In the genomic region with DNA sequence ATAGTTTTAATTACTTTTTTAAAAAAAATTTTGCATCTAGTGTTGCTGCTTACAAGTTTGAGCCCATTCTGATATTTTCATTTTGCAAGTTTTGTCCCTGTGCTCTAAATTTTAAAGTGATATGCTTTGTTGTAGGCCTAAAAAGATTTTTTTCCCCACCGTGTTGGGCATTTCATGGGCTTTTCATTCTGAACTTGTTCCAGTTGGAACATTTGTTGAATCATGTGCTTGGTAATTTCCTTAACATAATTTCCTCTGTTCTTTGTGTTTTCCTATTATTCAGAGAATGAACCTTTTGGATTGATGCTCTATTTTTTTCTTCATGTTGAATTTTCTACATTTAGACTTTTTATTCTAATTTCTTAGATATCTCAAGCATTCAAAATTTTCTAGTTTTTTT, we compare ENCODE assay signal across 25 cellular contexts.
"Had no signal": no experiment of that assay in that cellular context is flagged by ENCODE, and none has a peak within 500 bp of the region (broad histone marks: within the 10 kb centered on the region; RNA-seq: fewer than 3 reads in every experiment).

No MANE protein-coding gene starts in this region.

- FAIRE-seq: HepG2 had no signal

- ATAC-seq: activated CD4-positive, CD25-positive, alpha-beta regulatory T cell treated with anti-CD3 and anti-CD28 coated beads, Interleukin-2, amount 50 U/mL, for 24 hours; activated CD8-positive, alpha-beta T cell treated with anti-CD3 and anti-CD28 coated beads for 36 hours; activated T-cell treated with anti-CD3 and anti-CD28 coated beads, Interleukin-2, amount 50 U/mL, for 72 hours; HepG2; Panc1; SK-N-SH treated with all-trans-retinoic acid at 6 μM for 48 hours had no signal

- H3K36me3 ChIP-seq: MG63, SJSA1 had no signal

- H3K4me3 Mint-ChIP-seq: activated CD8-positive, alpha-beta T cell treated with anti-CD3 and anti-CD28 coated beads for 36 hours; activated naive CD4-positive, alpha-beta T cell treated with anti-CD3 and anti-CD28 coated beads, Interleukin-2, amount 50 U/mL, for 24 hours; activated T-cell treated with anti-CD3 and anti-CD28 coated beads, Interleukin-2, amount 50 U/mL, for 72 hours had no signal

- H3K9me3 ChIP-seq: MG63, SJSA1 had no signal

- H3K27me3 ChIP-seq: MG63, SJSA1 had no signal

- H3K27ac ChIP-seq: RWPE1, SJSA1 had no signal

- H3K4me1 Mint-ChIP-seq: activated naive CD4-positive, alpha-beta T cell treated with anti-CD3 and anti-CD28 coated beads, Interleukin-2, amount 50 U/mL, for 24 hours had no signal

- H3K4me3 ChIP-seq: MG63, SJSA1 had no signal

- H3K27me3 Mint-ChIP-seq: activated naive CD4-positive, alpha-beta T cell treated with anti-CD3 and anti-CD28 coated beads, Interleukin-2, amount 50 U/mL, for 24 hours had no signal

- H3K27ac Mint-ChIP-seq: activated CD8-positive, alpha-beta T cell treated with anti-CD3 and anti-CD28 coated beads for 36 hours; activated naive CD4-positive, alpha-beta T cell treated with anti-CD3 and anti-CD28 coated beads, Interleukin-2, amount 50 U/mL, for 24 hours; activated T-cell treated with anti-CD3 and anti-CD28 coated beads, Interleukin-2, amount 50 U/mL, for 72 hours had no signal

- H3K36me3 Mint-ChIP-seq: activated naive CD4-positive, alpha-beta T cell treated with anti-CD3 and anti-CD28 coated beads, Interleukin-2, amount 50 U/mL, for 24 hours had no signal

- DNase-seq: activated CD4-positive, alpha-beta T cell treated with anti-CD3 and anti-CD28 coated beads for 4 hours; activated CD8-positive, alpha-beta memory T cell treated with anti-CD3 and anti-CD28 coated beads, Interleukin-2, amount 50 U/mL, for 4 hours; activated CD8-positive, alpha-beta T cell treated with anti-CD3 and anti-CD28 coated beads for 36 hours; activated naive CD4-positive, alpha-beta T cell; activated T-cell treated with anti-CD3 and anti-CD28 coated beads, Interleukin-2, amount 50 U/mL, for 72 hours; aorta; MG63; MV-4-11; NCI-H1092 treated with DMSO at 0.1 percent for 48 hours; NCI-H1417 treated with DMSO at 0.1 percent for 48 hours; NCI-H1694; NCI-H2029; NCI-H2107; NCI-H510A treated with DMSO at 0.1 percent for 48 hours; NCI-H69; NK-92 treated with Interleukin-12 subunit alpha and Interleukin-12 subunit beta, amount 100 ng/mL, for 24 hours; SHP77; SW 1271 had no signal
